In genomic region chr20:46563170-46563847, GRCh38 we compare ENCODE assay signal across 1 cellular context.
TF ChIP-seq lines count a peak whose summit lies in the region.

No MANE protein-coding gene starts in this region.

TF ChIP-seq in H1, 55 proteins besides CTCF, POLR2A, EP300 and RAD21:
- no peak for TF ChIP-seq JUND (IDR thresholded peaks at IDR 0.05; ENCODE audit: low read length)
- no peak for TF ChIP-seq RXRA (IDR thresholded peaks at IDR 0.05; ENCODE audit: insufficient read depth, low read depth, low read length)
- TF ChIP-seq CHD2 (IDR thresholded peaks at IDR 0.05; ENCODE audit: low read length) = no peak
- no peak for TF ChIP-seq RBBP5 (IDR thresholded peaks at IDR 0.05; ENCODE audit: borderline replicate concordance, low read depth, low read length)
- TF ChIP-seq USF2 (IDR thresholded peaks at IDR 0.05; ENCODE audit: low read length) = no peak
- no peak for TF ChIP-seq SIX5 (IDR thresholded peaks at IDR 0.05; ENCODE audit: low read depth, low read length)
- no peak for TF ChIP-seq RNF2 (IDR thresholded peaks at IDR 0.05; ENCODE audit: borderline replicate concordance, low read depth, low read length, missing control alignments, poor library complexity, severe bottlenecking)
- no peak for TF ChIP-seq BRCA1 (IDR thresholded peaks at IDR 0.05; ENCODE audit: low read depth, low read length)
- no peak for TF ChIP-seq SP4 (IDR thresholded peaks at IDR 0.05; ENCODE audit: low read length)
- TF ChIP-seq GTF2F1 (IDR thresholded peaks at IDR 0.05; ENCODE audit: borderline replicate concordance, low read depth, low read length) = no peak
- TF ChIP-seq TEAD4 (IDR thresholded peaks at IDR 0.05; ENCODE audit: low read depth, low read length) = no peak
- TF ChIP-seq CTBP2 (IDR thresholded peaks at IDR 0.05; ENCODE audit: borderline replicate concordance, insufficient read depth, insufficient read length, low read length) = no peak
